ENCODE assay signal across 1 cellular context in the genomic region with DNA sequence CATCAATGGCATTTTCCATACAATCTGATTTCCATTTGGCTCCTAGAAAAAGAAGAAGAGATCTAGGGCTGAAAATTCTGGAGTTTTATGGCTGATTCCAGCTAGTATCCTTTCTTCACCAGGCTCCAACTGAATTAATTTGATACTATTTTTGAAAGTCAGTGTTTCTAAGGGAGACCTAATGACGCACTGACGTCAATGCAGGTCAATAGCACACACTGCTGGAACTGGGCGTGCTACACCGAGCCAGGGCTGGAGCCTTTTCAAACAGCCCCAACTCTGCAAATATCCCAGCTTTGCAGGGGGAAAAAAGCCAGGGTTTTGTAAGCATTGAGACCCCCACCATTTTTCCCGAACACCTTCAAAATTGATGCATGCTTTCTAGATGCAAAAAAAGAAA.
TF ChIP-seq lines count a peak whose summit lies in the region.

No MANE protein-coding gene starts in this region.

TF ChIP-seq in IMR-90, 13 proteins besides CTCF, POLR2A, EP300 and RAD21 (continued from another document):
- no peak for TF ChIP-seq BHLHE40 (IDR thresholded peaks at IDR 0.05; ENCODE audit: low read depth, low read length)
- TF ChIP-seq MAZ (IDR thresholded peaks at IDR 0.05; ENCODE audit: borderline replicate concordance, low read depth, low read length): no peak
- no peak for TF ChIP-seq RFX5 (IDR thresholded peaks at IDR 0.05; ENCODE audit: low read depth, low read length)
- no peak for TF ChIP-seq CEBPB (IDR thresholded peaks at IDR 0.05; ENCODE audit: low read depth, low read length)
- TF ChIP-seq MAFK (IDR thresholded peaks at IDR 0.05; ENCODE audit: low read depth, low read length): no peak
- no peak for TF ChIP-seq CHD1 (IDR thresholded peaks at IDR 0.05; ENCODE audit: low read depth, low read length)
- TF ChIP-seq, protein P1, sequence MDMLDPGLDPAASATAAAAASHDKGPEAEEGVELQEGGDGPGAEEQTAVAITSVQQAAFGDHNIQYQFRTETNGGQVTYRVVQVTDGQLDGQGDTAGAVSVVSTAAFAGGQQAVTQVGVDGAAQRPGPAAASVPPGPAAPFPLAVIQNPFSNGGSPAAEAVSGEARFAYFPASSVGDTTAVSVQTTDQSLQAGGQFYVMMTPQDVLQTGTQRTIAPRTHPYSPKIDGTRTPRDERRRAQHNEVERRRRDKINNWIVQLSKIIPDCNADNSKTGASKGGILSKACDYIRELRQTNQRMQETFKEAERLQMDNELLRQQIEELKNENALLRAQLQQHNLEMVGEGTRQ (IDR thresholded peaks at IDR 0.05; ENCODE audit: low read depth, low read length): no peak
- TF ChIP-seq SMC3 (IDR thresholded peaks at IDR 0.05; ENCODE audit: low read depth, low read length): no peak
- no peak for TF ChIP-seq MXI1 (IDR thresholded peaks at IDR 0.05; ENCODE audit: borderline replicate concordance, low read depth, low read length)
- TF ChIP-seq NFE2L2 (IDR thresholded peaks at IDR 0.05; ENCODE audit: low read depth, low read length): no peak
- no peak for TF ChIP-seq FOS (IDR thresholded peaks at IDR 0.05; ENCODE audit: low read depth, low read length)
